ENCODE assay signal across 8 cellular contexts in genomic region chr6:53306819-53307347, GRCh38. TPM values are rescaled to one million over a fixed set of nuclear protein-coding genes. Genes with fewer than 3 reads are reported as not detected.
A peak's percentile ranks its signal among the peaks of the same experiment; 100 is the strongest.
DNase-seq lines count a peak whose midpoint lies in the region; ATAC-seq and TF ChIP-seq lines count a peak whose summit lies in the region.

No MANE protein-coding gene starts in this region.

- no peak overlapping the region for H3K9ac ChIP-seq in H9 (ENCODE audit: extremely low read depth, insufficient read length, low read length)

- 84 to 93% methylated on average over 1 of the region's 1 CpG for WGBS in thyroid gland, 2 donors
- no CpG with 5 or more reads among the region's 1 CpG for WGBS in H9 (ENCODE audit: extremely low coverage, insufficient read length, low lambda C conversion rate)

- DNase-seq in RPMI7951 (ENCODE audit: low read depth) (peak; percentile 59), kidney epithelial cell (ENCODE audit: low read depth) (peak; percentile 87), thyroid gland (no peak), H9 (no peak), NCI-H2107 (lab: John Stamatoyannopoulos, UW) (no peak), WERI-Rb-1 (no peak)

- H3K36me3 ChIP-seq in kidney epithelial cell (ENCODE audit: control insufficient read depth, insufficient read depth, low read length) (no peaks in the 10 kb centered on the region), thyroid gland (no peaks in the 10 kb centered on the region), WERI-Rb-1 (no peaks in the 10 kb centered on the region)

- H3K27me3 ChIP-seq in kidney epithelial cell (ENCODE audit: control insufficient read depth, insufficient read depth, low read length) (no peaks in the 10 kb centered on the region), thyroid gland (no peaks in the 10 kb centered on the region), H9 (ENCODE audit: insufficient read depth, low read length) (no peaks in the 10 kb centered on the region), WERI-Rb-1 (ENCODE audit: insufficient read depth, low read depth, severe bottlenecking) (no peaks in the 10 kb centered on the region)

- H3K4me3 ChIP-seq in kidney epithelial cell (ENCODE audit: low read depth, low read length), result no peak overlapping the region
- H3K4me3 ChIP-seq in thyroid gland (replicated peaks in 1 of 3), result no peak overlapping the region
- H3K4me3 ChIP-seq in WERI-Rb-1 (ENCODE audit: low read depth, low read length), result no peak overlapping the region

- H3K23ac ChIP-seq in H9 (ENCODE audit: insufficient read length, low read depth, low read length), result no peak overlapping the region

- no peak overlapping the region for H4K5ac ChIP-seq in H9 (ENCODE audit: insufficient read length, low read depth, low read length)

- no peak overlapping the region for H4K91ac ChIP-seq in H9 (ENCODE audit: insufficient read length, low read depth, low read length)

- no peak overlapping the region for H2AK5ac ChIP-seq in H9 (ENCODE audit: insufficient read length, low read length)

- no peak overlapping the region for H3K4me3 Mint-ChIP-seq in H9

- H4K8ac ChIP-seq in H9 (replicated peaks; ENCODE audit: insufficient read length, low read depth, low read length), result no peak overlapping the region

- no peak overlapping the region for H2BK5ac ChIP-seq in H9 (ENCODE audit: insufficient read length, low read length)

- peaks cover 6% of the 10 kb centered on the region for H3K79me1 ChIP-seq in H9 (ENCODE audit: insufficient read depth, low read depth, low read length, poor library complexity, severe bottlenecking)

- no peaks in the 10 kb centered on the region for H4K20me1 ChIP-seq in H9 (ENCODE audit: control insufficient read depth, insufficient read depth, insufficient read length)

- no peak for TF ChIP-seq CTCF in kidney epithelial cell (IDR thresholded peaks at IDR 0.05; ENCODE audit: insufficient read depth, low read length, poor library complexity, severe bottlenecking)
- TF ChIP-seq CTCF in thyroid gland (IDR thresholded peaks at IDR 0.05), result no peak
- no peak for TF ChIP-seq CTCF in H9 (conservative IDR thresholded peaks at IDR 0.05)
- no peak for TF ChIP-seq CTCF in WERI-Rb-1 (IDR thresholded peaks at IDR 0.05; ENCODE audit: low read depth, low read length)

- H3K14ac ChIP-seq in H9 (ENCODE audit: insufficient read depth, low read length), result no peak overlapping the region

- no peak overlapping the region for H2BK15ac ChIP-seq in H9 (ENCODE audit: low read depth, low read length)

- peaks cover 34% of the 10 kb centered on the region; the same call in 1 of the 2 replicates for H3K79me2 ChIP-seq in H9 (ENCODE audit: insufficient read depth, low read length)

- no peak overlapping the region for H3T11ph ChIP-seq in H9 (ENCODE audit: low read length)

- peaks cover 29 to 30% of the 10 kb centered on the region in 2 donors for H3K4me1 ChIP-seq in thyroid gland
- H3K4me1 ChIP-seq in H9 (ENCODE audit: insufficient read depth, low read length), result peaks cover 8% of the 10 kb centered on the region; the same call in 1 of the 2 replicates

- H3K9me3 ChIP-seq in thyroid gland, result no peaks in the 10 kb centered on the region
- H3K9me3 ChIP-seq in H9 (ENCODE audit: control insufficient read depth, low read depth, low read length), result peaks cover 4% of the 10 kb centered on the region
- H3K9me3 ChIP-seq in WERI-Rb-1 (ENCODE audit: severe bottlenecking), result peaks cover 2% of the 10 kb centered on the region

- no peak overlapping the region for H2BK120ac ChIP-seq in H9 (ENCODE audit: low read depth, low read length, poor library complexity, severe bottlenecking)

- H3K27ac ChIP-seq in thyroid gland (no peak overlapping the region), H9 (ENCODE audit: insufficient read length, low read depth, low read length) (no peak overlapping the region), WERI-Rb-1 (no peak overlapping the region)

- no peak overlapping the region for H2BK12ac ChIP-seq in H9 (ENCODE audit: insufficient read length, low read depth, low read length)

- intact Hi-C loops in thyroid gland (cut with DNase I), result no loop called here

- no peak overlapping the region for H2AFZ ChIP-seq in H9 (ENCODE audit: low read length)

- H3K4me2 ChIP-seq in H9 (ENCODE audit: insufficient read depth, insufficient read length, low read length), result no peak overlapping the region

- peaks cover 50% of the 10 kb centered on the region in 2 experiments for H3K4me1 Mint-ChIP-seq in H9

- peaks cover 23 to 25% (median 24%) of the 10 kb centered on the region in 3 experiments for H3K36me3 Mint-ChIP-seq in H9 (ENCODE audit: insufficient read depth in 1 of 3, low read depth in 3 of 3)

- H3K56ac ChIP-seq in H9 (ENCODE audit: insufficient read length, low read depth, low read length), result no peak overlapping the region

- H3K27ac Mint-ChIP-seq in H9, result no peak overlapping the region; a peak in 1 of 7 replicates

- peaks cover 16 to 21% of the 10 kb centered on the region in 2 experiments for H3K9me3 Mint-ChIP-seq in H9

- H3K23me2 ChIP-seq in H9 (ENCODE audit: insufficient read length, low read depth, low read length, poor library complexity, severe bottlenecking), result no peaks in the 10 kb centered on the region

- H3K4ac ChIP-seq in H9 (ENCODE audit: low read depth, low read length), result no peak overlapping the region

- TF ChIP-seq POLR2A in thyroid gland (IDR thresholded peaks at IDR 0.05), result no peak

- no peak overlapping the region for H2BK20ac ChIP-seq in H9 (ENCODE audit: low read depth, low read length, poor library complexity, severe bottlenecking)

- no peak overlapping the region for H3K18ac ChIP-seq in H9 (ENCODE audit: insufficient read length, low read depth, low read length)

- ATAC-seq in GM18909 (IDR thresholded peaks at IDR 0.05; ENCODE audit: poor library complexity, unreplicated experiment) (peak; percentile 70), HG02678 (IDR thresholded peaks at IDR 0.05; ENCODE audit: unreplicated experiment) (peak; percentile 52)

- H3K27me3 Mint-ChIP-seq in H9 (ENCODE audit: low read depth), result no peaks in the 10 kb centered on the region

RNA-seq across cellular contexts. Expression of gene ELOVL5, which starts 41.9 kb away (rescaled TPM):
- total RNA-seq in RPMI7951 (2014; rRNA removed; shearing (Covaris generic)), result 71.0 and 91.3 TPM in 2 replicates
- total RNA-seq in kidney epithelial cell, result 63.6 and 74.6 TPM in 2 replicates
- total RNA-seq in thyroid gland, result 100 to 1,000 TPM in 1 of 4 donors, 10 to 100 TPM in 3; 74.8 to 110 (median 90.6) TPM
- 120 and 121 TPM in 2 replicates for total RNA-seq in H9 (2021)

Comparison
In these comparisons a context has a peak if more than half of its experiments do, and no peak if none do; other contexts are left out.
1. DNase-seq: peak in RPMI7951 (single experiment) and kidney epithelial cell (single experiment); none in thyroid gland (0 of 2), H9 (single experiment), NCI-H2107 (single experiment) and WERI-Rb-1 (single experiment).